In the genomic region with DNA sequence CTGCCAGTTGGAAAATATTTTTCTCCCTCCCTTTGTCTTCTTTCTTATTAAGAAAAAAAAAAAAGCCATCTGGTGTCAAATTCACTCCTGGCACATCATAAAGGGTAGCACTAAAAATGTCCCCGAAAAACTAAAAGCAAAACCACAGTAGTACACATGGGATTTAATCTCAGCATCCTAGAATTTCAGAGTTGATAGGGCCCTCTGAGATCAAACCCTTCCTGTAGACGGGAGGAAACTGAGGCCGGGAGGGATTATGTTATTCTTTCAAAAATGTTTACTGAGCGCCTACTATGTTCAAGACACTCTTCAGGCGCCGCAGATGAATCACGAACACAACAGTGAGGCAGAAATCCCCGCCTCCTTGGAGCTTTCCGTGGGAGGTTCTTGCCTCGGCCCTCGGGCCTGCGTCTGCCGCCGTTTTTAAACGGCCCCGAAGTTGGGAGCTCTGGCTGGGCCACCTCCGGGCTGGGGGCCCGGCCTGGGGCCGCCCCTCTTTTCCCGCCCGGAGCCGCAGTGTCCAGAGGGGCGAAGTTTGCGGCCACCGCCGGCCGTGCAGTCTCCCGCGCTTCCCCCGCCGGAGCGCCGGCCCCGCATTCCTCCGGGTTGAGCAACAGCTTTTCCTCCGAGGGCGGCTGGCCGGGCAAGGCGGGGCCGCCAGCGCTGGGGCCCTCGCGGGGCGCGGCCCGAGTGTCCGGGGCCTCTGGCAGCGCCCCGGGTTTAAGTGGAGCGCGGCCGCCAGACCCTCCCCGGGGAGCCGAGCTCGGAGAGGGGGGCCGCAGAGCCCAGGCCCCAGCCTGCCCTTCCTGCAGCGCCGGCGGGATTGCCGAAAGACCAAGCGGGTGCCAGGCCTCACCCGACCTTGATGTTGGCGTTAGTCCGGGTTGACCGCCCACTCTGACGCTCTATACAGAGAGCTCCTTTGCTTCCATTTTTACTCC, we compare ENCODE assay signal across 8 cellular contexts. TPM values are rescaled to one million over a fixed set of nuclear protein-coding genes. Genes with fewer than 3 reads are reported as not detected.
DNase-seq lines count a peak whose midpoint lies in the region; ATAC-seq and TF ChIP-seq lines count a peak whose summit lies in the region.

No MANE protein-coding gene starts in this region.

- H3K9me3 Mint-ChIP-seq in CD4-positive, alpha-beta memory T cell = no peaks in the 10 kb centered on the region
- no peaks in the 10 kb centered on the region for H3K9me3 Mint-ChIP-seq in activated B cell treated with CpG ODN at 0.5 μM for 24 hours

- no peak overlapping the region for H3K27ac ChIP-seq in CD4-positive, alpha-beta memory T cell (ENCODE audit: low read depth, low read length)
- peak overlapping the region; percentile 33 for H3K27ac ChIP-seq in HUES48 (ENCODE audit: low read depth, low read length)

- peak overlapping the region; percentile 76 to 93 (median 86) for H3K4me3 Mint-ChIP-seq in CD4-positive, alpha-beta memory T cell
- peak overlapping the region; percentile 69 for H3K4me3 Mint-ChIP-seq in activated B cell treated with CpG ODN at 0.5 μM for 24 hours

- POLR2A ChIA-PET in CD4-positive, alpha-beta memory T cell (lab: Charles Lee; ENCODE audit: partially characterized antibody) = interaction anchor here (1.0 to 3.1 kb wide), 11 partner anchors 10 to 46 kb away, joined by 3 to 20 read pairs (median 5); a partner anchor contains a TSS
- POLR2A ChIA-PET in activated B cell treated with CpG ODN at 0.5 μM for 24 hours (lab: Charles Lee) = interaction anchor here (0.7 to 1.7 kb wide), 9 partner anchors 14 to 34 kb away, joined by 3 to 11 read pairs (median 3); a partner anchor contains a TSS

- H3K27me3 Mint-ChIP-seq in CD4-positive, alpha-beta memory T cell = peaks cover 1 to 12% of the 10 kb centered on the region in 2 donors
- peaks cover 24% of the 10 kb centered on the region for H3K27me3 Mint-ChIP-seq in activated B cell treated with CpG ODN at 0.5 μM for 24 hours

- DNase-seq in CD4-positive, alpha-beta memory T cell = peak; percentile 28 to 68 (median 31)
- peak; percentile 39 for DNase-seq in activated B cell treated with CpG ODN at 0.5 μM for 24 hours
- DNase-seq in cerebellum (ENCODE audit: low spot score) = peak; percentile 51
- peak; percentile 65 for DNase-seq in kidney glomerular epithelial cell (lab: John Stamatoyannopoulos, UW)
- DNase-seq in stimulated activated CD4-positive, alpha-beta T cell treated with anti-CD3 and anti-CD28 coated beads, Interleukin-1b, Interleukin-23, amount 100 ng/mL, for 48 hours = peak; percentile 66
- DNase-seq in NCI-H1092 treated with DMSO at 0.1 percent for 48 hours (lab: John Stamatoyannopoulos, UW) = no peak

- peak overlapping the region in 2 of 7 donors; percentile 8 to 64 for H3K27ac Mint-ChIP-seq in CD4-positive, alpha-beta memory T cell
- H3K27ac Mint-ChIP-seq in activated B cell treated with CpG ODN at 0.5 μM for 24 hours = no peak overlapping the region

- no peak for TF ChIP-seq CTCF in activated B cell treated with CpG ODN at 0.5 μM for 24 hours (IDR thresholded peaks at IDR 0.05)

- intact Hi-C loops in CD4-positive, alpha-beta memory T cell (cut with micrococcal nuclease) = loop anchor here (1.0 to 2.0 kb wide), 2 partner anchors 18 to 34 kb away; no protein-coding TSS in a partner anchor
- intact Hi-C loops in activated B cell treated with CpG ODN at 0.5 μM for 24 hours (cut with micrococcal nuclease) = loop anchor here (1.0 to 5.0 kb wide), 3 partner anchors 18 to 34 kb away; a partner anchor contains a TSS

- H3K9me3 ChIP-seq in CD4-positive, alpha-beta memory T cell (ENCODE audit: control insufficient read depth in 1 of 2, low read length in 2 of 2) = no peaks in the 10 kb centered on the region
- H3K9me3 ChIP-seq in HUES48 (ENCODE audit: control insufficient read depth, insufficient read depth, low read length) = no peaks in the 10 kb centered on the region

- peaks cover 4 to 10% (median 7%) of the 10 kb centered on the region in 4 donors for H3K4me1 Mint-ChIP-seq in CD4-positive, alpha-beta memory T cell
- H3K4me1 Mint-ChIP-seq in activated B cell treated with CpG ODN at 0.5 μM for 24 hours = peaks cover 8% of the 10 kb centered on the region

- peak overlapping the region in 1 of 2 donors; percentile 51 for H3K4me3 ChIP-seq in CD4-positive, alpha-beta memory T cell (ENCODE audit: low read length in 2 of 2)
- peak overlapping the region; percentile 57 for H3K4me3 ChIP-seq in HUES48 (ENCODE audit: low read depth, low read length)

- no peaks in the 10 kb centered on the region for H3K36me3 Mint-ChIP-seq in CD4-positive, alpha-beta memory T cell
- H3K36me3 Mint-ChIP-seq in activated B cell treated with CpG ODN at 0.5 μM for 24 hours (ENCODE audit: low read depth) = no peaks in the 10 kb centered on the region

- peak overlapping the region; percentile 38; the same call in 1 of the 2 replicates for H3K9ac ChIP-seq in HUES48 (ENCODE audit: low read depth, low read length)

- CTCF ChIA-PET in CD4-positive, alpha-beta memory T cell (lab: Charles Lee; ENCODE audit: partially characterized antibody) = interaction anchor here (0.7 to 2.5 kb wide), 9 partner anchors 9 to 105 kb away, joined by 3 to 7 read pairs (median 5); a partner anchor contains a TSS
- CTCF ChIA-PET in activated B cell treated with CpG ODN at 0.5 μM for 24 hours (lab: Charles Lee) = interaction anchor here (0.7 to 2.6 kb wide), 6 partner anchors 31 to 63 kb away, joined by 3 to 15 read pairs (median 3); no protein-coding TSS in a partner anchor

- ATAC-seq in GM21367 (IDR thresholded peaks at IDR 0.05; ENCODE audit: unreplicated experiment) (peak; percentile 70), activated B cell treated with CpG ODN at 0.5 μM for 24 hours (ENCODE audit: low read depth) (peak; percentile 86)

- H3K36me3 ChIP-seq in CD4-positive, alpha-beta memory T cell (ENCODE audit: insufficient read depth, low read length) = no peaks in the 10 kb centered on the region
- no peaks in the 10 kb centered on the region for H3K36me3 ChIP-seq in HUES48 (ENCODE audit: control insufficient read depth, insufficient read depth, low read length)

- H3K27me3 ChIP-seq in CD4-positive, alpha-beta memory T cell (ENCODE audit: insufficient read depth, low read length) = no peaks in the 10 kb centered on the region
- H3K27me3 ChIP-seq in HUES48 (ENCODE audit: control insufficient read depth, insufficient read depth, low read length) = peaks cover 28% of the 10 kb centered on the region

- peaks cover 12% of the 10 kb centered on the region for H3K4me1 ChIP-seq in CD4-positive, alpha-beta memory T cell (ENCODE audit: insufficient read depth, low read length)
- H3K4me1 ChIP-seq in HUES48 (ENCODE audit: control insufficient read depth, insufficient read depth, low read length) = peaks cover 23% of the 10 kb centered on the region

RNA-seq across cellular contexts. Expression of a gene that starts 18.6 kb away (rescaled TPM):
- 100 to 1,000 TPM; 274 to 285 TPM for total RNA-seq in CD4-positive, alpha-beta memory T cell
- polyA plus RNA-seq in CD4-positive, alpha-beta memory T cell = 10 to 100 TPM; 57.7 to 74.8 TPM
- total RNA-seq in activated B cell treated with CpG ODN at 0.5 μM for 24 hours (73.2 and 81.5 TPM in 2 replicates), cerebellum (38.6 TPM)

RNA-seq across cellular contexts. Expression of a gene that starts 46.5 kb away (rescaled TPM):
- 10 to 100 TPM; 14.6 to 15.9 TPM for total RNA-seq in CD4-positive, alpha-beta memory T cell
- under 1 TPM in 1 of 2 donors, not detected in 1; 0.68 TPM for polyA plus RNA-seq in CD4-positive, alpha-beta memory T cell
- total RNA-seq in activated B cell treated with CpG ODN at 0.5 μM for 24 hours = 1.5 and 3.1 TPM in 2 replicates
- 1.9 TPM for total RNA-seq in cerebellum
